Comparison of ENCODE assay signal across 8 cellular contexts in the genomic region with DNA sequence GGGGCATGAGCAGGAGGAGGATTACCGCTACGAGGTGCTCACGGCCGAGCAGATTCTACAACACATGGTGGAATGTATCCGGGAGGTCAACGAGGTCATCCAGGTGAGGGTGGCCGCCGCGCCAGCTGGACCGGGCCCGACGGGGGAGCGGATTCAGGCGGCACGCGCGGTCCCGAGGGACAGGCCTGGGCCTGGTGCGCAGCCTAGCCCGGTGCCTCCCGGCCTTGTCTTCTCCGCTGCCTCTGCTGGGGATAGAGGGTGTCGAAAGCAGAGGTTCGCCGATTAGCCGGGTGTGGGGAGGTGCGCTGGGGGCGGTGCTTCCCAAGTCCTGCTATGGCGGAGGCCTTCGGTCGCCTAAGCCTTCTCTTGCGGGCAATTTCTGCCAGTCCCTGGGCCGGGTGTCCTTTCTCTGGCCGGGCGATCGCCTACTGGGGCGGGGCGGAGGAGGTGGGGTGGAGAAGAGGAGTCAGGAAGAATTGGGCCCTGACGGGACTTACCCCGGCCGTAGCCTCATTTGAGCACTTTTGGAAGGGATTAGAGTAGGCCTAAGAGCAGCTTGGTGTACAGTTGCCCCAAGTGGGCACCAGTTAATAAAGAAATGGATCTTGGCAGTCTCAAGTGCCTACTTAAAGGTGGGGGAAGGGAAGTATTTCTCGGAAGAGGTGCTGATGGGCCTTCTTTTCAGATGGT. TPM values are rescaled to one million over a fixed set of nuclear protein-coding genes. Genes with fewer than 3 reads are reported as not detected.
A peak's percentile ranks its signal among the peaks of the same experiment; 100 is the strongest.
DNase-seq lines count a peak whose midpoint lies in the region; ATAC-seq and TF ChIP-seq lines count a peak whose summit lies in the region.

No MANE protein-coding gene starts in this region.

- peaks cover 0 to 31% (median 7%) of the 10 kb centered on the region in 4 donors for H3K4me1 ChIP-seq in right lobe of liver

- no peaks in the 10 kb centered on the region for H3K9me3 ChIP-seq in right lobe of liver

- intact Hi-C loops in right lobe of liver (cut with DNase I): no loop called here

- no peaks in the 10 kb centered on the region for H3K27me3 ChIP-seq in right lobe of liver

- WGBS in right lobe of liver (ENCODE audit: insufficient coverage, low coverage, low lambda C conversion rate, missing lambda C conversion rate): 0% methylated on average over 17 of the region's 42 CpGs

- in situ Hi-C loops in ACHN (cut with HindIII; ENCODE audit: low pct_ligation_motif_present, low pct_unique_long_range_greater_than_20kb, low sequenced_read_pairs): no loop called here

- H3K27ac ChIP-seq in right lobe of liver: peak overlapping the region; percentile 98 to 100 (median 100)

- H3K36me3 ChIP-seq in right lobe of liver: peaks cover 0 to 11% (median 0%) of the 10 kb centered on the region in 4 donors

- no peak for TF ChIP-seq CTCF in right lobe of liver (IDR thresholded peaks at IDR 0.05)

- peak; percentile 74 for DNase-seq in ACHN
- DNase-seq in NCI-H510A treated with DMSO at 0.1 percent for 48 hours (lab: John Stamatoyannopoulos, UW): peak; percentile 36
- peak; percentile 78 for DNase-seq in activated CD4-positive, alpha-beta T cell treated with anti-CD3 and anti-CD28 coated beads, Interleukin-2, amount 50 U/mL, for 1 hour
- DNase-seq in dermis blood vessel endothelial cell: peak; percentile 84
- DNase-seq in right lobe of liver: peak; percentile 81 to 88 (median 87)
- peak; percentile 73 to 83 for DNase-seq in stimulated activated CD4-positive, alpha-beta T cell treated with anti-CD3 and anti-CD28 coated beads, Interleukin-4, amount 100 ng/mL, for 4 hours

- ATAC-seq in GM18907 (IDR thresholded peaks at IDR 0.05; ENCODE audit: unreplicated experiment): peak; percentile 48
- peak; percentile 30 for ATAC-seq in HG03139 (IDR thresholded peaks at IDR 0.05; ENCODE audit: unreplicated experiment)
- peak; percentile 48 to 66 (median 60) for ATAC-seq in right lobe of liver

- peak; percentile 66 for TF ChIP-seq POLR2A in right lobe of liver (IDR thresholded peaks at IDR 0.05)

- H3K4me3 ChIP-seq in right lobe of liver: peak overlapping the region; percentile 68 to 84 (median 74)

RNA-seq across cellular contexts. Expression of gene ARIH1, which starts 0.9 kb away (rescaled TPM):
- total RNA-seq in dermis blood vessel endothelial cell (38.6 and 50.4 TPM in 2 replicates), right lobe of liver (10 to 100 TPM; 19.3 to 84.7 (median 69.9) TPM)

Comparison
In these comparisons a context has a peak if more than half of its experiments do, and no peak if none do; other contexts are left out.
1. Peak in every context shown above with its lines: DNase-seq, ATAC-seq, H3K4me3 ChIP-seq and H3K27ac ChIP-seq.
2. DNase-seq: peak in every context shown above with its lines; median percentile 87 in right lobe of liver; 84 in dermis blood vessel endothelial cell; 78 in activated CD4-positive, alpha-beta T cell treated with anti-CD3 and anti-CD28 coated beads, Interleukin-2, amount 50 U/mL, for 1 hour; 78 in stimulated activated CD4-positive, alpha-beta T cell treated with anti-CD3 and anti-CD28 coated beads, Interleukin-4, amount 100 ng/mL, for 4 hours; 74 in ACHN; 36 in NCI-H510A treated with DMSO at 0.1 percent for 48 hours.